In the genomic region with DNA sequence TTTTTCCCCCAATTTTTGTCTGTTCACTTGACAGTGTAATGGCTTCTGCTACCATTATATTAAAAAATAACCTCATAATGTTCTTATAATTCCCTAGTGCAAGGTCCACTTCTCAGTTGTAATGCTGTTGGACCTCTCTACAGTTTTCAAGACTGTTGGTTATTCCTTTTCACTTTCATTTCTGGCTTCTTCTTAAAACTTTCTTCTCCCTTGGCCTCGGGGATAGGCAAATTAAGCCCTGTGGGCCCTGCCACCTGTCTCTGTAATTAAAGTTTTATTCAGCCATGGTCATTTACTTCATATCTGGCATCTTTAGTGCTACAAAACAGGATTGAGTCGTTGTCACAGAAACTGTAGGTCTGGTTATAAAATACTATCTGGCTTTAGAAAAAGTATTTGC, we compare ENCODE assay signal across 17 cellular contexts.
DNase-seq lines count a peak whose midpoint lies in the region; ATAC-seq lines count a peak whose summit lies in the region.
"Had no signal": no experiment of that assay in that cellular context is flagged by ENCODE, and none has a peak within 500 bp of the region (broad histone marks: within the 10 kb centered on the region; RNA-seq: fewer than 3 reads in every experiment).

No MANE protein-coding gene starts in this region.

- H3K4me3 Mint-ChIP-seq in activated T-cell treated with anti-CD3 and anti-CD28 coated beads, Interleukin-2, amount 50 U/mL, for 72 hours = no peak overlapping the region
- H3K4me3 Mint-ChIP-seq in naive thymus-derived CD4-positive, alpha-beta T cell = no peak overlapping the region
- H3K4me3 Mint-ChIP-seq: activated CD4-positive, alpha-beta memory T cell treated with anti-CD3 and anti-CD28 coated beads, Interleukin-2, amount 10 ng/mL, durations not matched to agents 7 days and 5 days; activated T-helper 1 cell treated with anti-CD3 and anti-CD28 coated beads, Interleukin-12 subunit alpha, Interleukin-12 subunit beta, Interleukin-2, Interleukin-4 antibody, amounts not matched to agents 30 ng/mL and 10 ng/mL and 1 ng/mL, durations not matched to agents 14 hours and 24 hours and 36 hours; natural killer cell treated with Interleukin-12 subunit alpha and Interleukin-12 subunit beta and Interleukin-15 and Interleukin-18, amount 100 ng/mL, for 72 hours had no signal

- DNase-seq in activated T-cell treated with anti-CD3 and anti-CD28 coated beads, Interleukin-2, amount 50 U/mL, for 72 hours = no peak
- DNase-seq in activated T-cell treated with anti-CD3 and anti-CD28 coated beads for 4 hours (no peak), AG20443 (ENCODE audit: low spot score) (no peak), dermis blood vessel endothelial cell (no peak), SW 1271 (lab: John Stamatoyannopoulos, UW) (no peak)
- no peak for DNase-seq in naive thymus-derived CD4-positive, alpha-beta T cell
- DNase-seq: activated CD4-positive, alpha-beta memory T cell treated with anti-CD3 and anti-CD28 coated beads, Interleukin-2, amount 10 ng/mL, durations not matched to agents 7 days and 5 days; Peyer's patch; psoas muscle; stimulated activated naive CD4-positive, alpha-beta T cell treated with Interleukin-2 at 50 U/mL for 16 hours; upper lobe of left lung had no signal

- H3K27me3 Mint-ChIP-seq in activated T-cell treated with anti-CD3 and anti-CD28 coated beads, Interleukin-2, amount 50 U/mL, for 72 hours (ENCODE audit: low read depth) = no peaks in the 10 kb centered on the region
- no peaks in the 10 kb centered on the region for H3K27me3 Mint-ChIP-seq in naive thymus-derived CD4-positive, alpha-beta T cell
- H3K27me3 Mint-ChIP-seq: activated CD4-positive, alpha-beta memory T cell treated with anti-CD3 and anti-CD28 coated beads, Interleukin-2, amount 10 ng/mL, durations not matched to agents 7 days and 5 days; natural killer cell treated with Interleukin-12 subunit alpha and Interleukin-12 subunit beta and Interleukin-15 and Interleukin-18, amount 100 ng/mL, for 72 hours had no signal

- peaks cover 24% of the 10 kb centered on the region for H3K4me1 Mint-ChIP-seq in activated T-cell treated with anti-CD3 and anti-CD28 coated beads, Interleukin-2, amount 50 U/mL, for 72 hours (ENCODE audit: low read depth)
- H3K4me1 Mint-ChIP-seq in naive thymus-derived CD4-positive, alpha-beta T cell = peaks cover 19 to 82% (median 62%) of the 10 kb centered on the region in 7 donors

- POLR2A ChIA-PET in naive thymus-derived CD4-positive, alpha-beta T cell (lab: Charles Lee) = interaction anchor here (1.3 kb wide), 1 partner anchor 57 kb away, joined by 3 read pairs; no protein-coding TSS in a partner anchor

- H3K27me3 ChIP-seq in naive thymus-derived CD4-positive, alpha-beta T cell (ENCODE audit: control insufficient read depth in 2 of 2, insufficient read depth in 2 of 2, low read length in 2 of 2) = no peaks in the 10 kb centered on the region
- H3K27me3 ChIP-seq: Peyer's patch, upper lobe of left lung had no signal

- CTCF ChIA-PET in naive thymus-derived CD4-positive, alpha-beta T cell (lab: Charles Lee) = no interaction called here

- ATAC-seq in activated T-cell treated with anti-CD3 and anti-CD28 coated beads, Interleukin-2, amount 50 U/mL, for 72 hours (replicated peaks in 1 of 2) = no peak
- peak; percentile 67 for ATAC-seq in GM21390 (IDR thresholded peaks at IDR 0.05; ENCODE audit: unreplicated experiment)
- peak; percentile 66 for ATAC-seq in HG03139 (IDR thresholded peaks at IDR 0.05; ENCODE audit: unreplicated experiment)
- no peak for ATAC-seq in naive thymus-derived CD4-positive, alpha-beta T cell
- ATAC-seq: natural killer cell treated with Interleukin-12 subunit alpha and Interleukin-12 subunit beta and Interleukin-15 and Interleukin-18, amount 100 ng/mL, for 72 hours; psoas muscle; SK-N-SH treated with all-trans-retinoic acid at 6 μM for 48 hours had no signal

- H3K4me1 ChIP-seq in naive thymus-derived CD4-positive, alpha-beta T cell (ENCODE audit: control insufficient read depth in 2 of 2, insufficient read depth in 2 of 2, low read length in 2 of 2) = peaks cover 0 to 13% of the 10 kb centered on the region in 2 donors
- H3K4me1 ChIP-seq: Peyer's patch, psoas muscle, upper lobe of left lung had no signal

- H3K27ac ChIP-seq in naive thymus-derived CD4-positive, alpha-beta T cell (ENCODE audit: low read depth, low read length) = no peak overlapping the region
- H3K27ac ChIP-seq: 22Rv1, Peyer's patch, psoas muscle, upper lobe of left lung had no signal

- H3K4me3 ChIP-seq in naive thymus-derived CD4-positive, alpha-beta T cell (ENCODE audit: low read length) = no peak overlapping the region
- H3K4me3 ChIP-seq: Peyer's patch, psoas muscle, upper lobe of left lung had no signal

- no peaks in the 10 kb centered on the region for H3K9me3 ChIP-seq in naive thymus-derived CD4-positive, alpha-beta T cell (ENCODE audit: control insufficient read depth in 2 of 3, low read length in 3 of 3)
- H3K9me3 ChIP-seq: Peyer's patch, psoas muscle, upper lobe of left lung had no signal

- H3K36me3 Mint-ChIP-seq in activated T-cell treated with anti-CD3 and anti-CD28 coated beads, Interleukin-2, amount 50 U/mL, for 72 hours (ENCODE audit: insufficient read depth in 2 of 2) = peaks cover 0 to 6% of the 10 kb centered on the region in 2 donors
- H3K36me3 Mint-ChIP-seq in naive thymus-derived CD4-positive, alpha-beta T cell = peaks cover 8 to 52% (median 35%) of the 10 kb centered on the region in 5 donors
- H3K36me3 Mint-ChIP-seq: natural killer cell treated with Interleukin-12 subunit alpha and Interleukin-12 subunit beta and Interleukin-15 and Interleukin-18, amount 100 ng/mL, for 72 hours had no signal

- intact Hi-C loops in naive thymus-derived CD4-positive, alpha-beta T cell (cut with micrococcal nuclease) = no loop called here

- peaks cover 0 to 11% (median 0%) of the 10 kb centered on the region in 3 experiments for H3K36me3 ChIP-seq in naive thymus-derived CD4-positive, alpha-beta T cell (ENCODE audit: control insufficient read depth in 2 of 3, insufficient read depth in 3 of 3, low read length in 3 of 3)
- H3K36me3 ChIP-seq: Peyer's patch, upper lobe of left lung had no signal

- no peaks in the 10 kb centered on the region for H3K9me3 Mint-ChIP-seq in activated T-cell treated with anti-CD3 and anti-CD28 coated beads, Interleukin-2, amount 50 U/mL, for 72 hours
- peaks cover 0 to 2% (median 0%) of the 10 kb centered on the region in 11 donors for H3K9me3 Mint-ChIP-seq in naive thymus-derived CD4-positive, alpha-beta T cell
- H3K9me3 Mint-ChIP-seq: activated CD4-positive, alpha-beta memory T cell treated with anti-CD3 and anti-CD28 coated beads, Interleukin-2, amount 10 ng/mL, durations not matched to agents 7 days and 5 days; activated T-helper 1 cell treated with anti-CD3 and anti-CD28 coated beads, Interleukin-12 subunit alpha, Interleukin-12 subunit beta, Interleukin-2, Interleukin-4 antibody, amounts not matched to agents 30 ng/mL and 10 ng/mL and 1 ng/mL, durations not matched to agents 14 hours and 24 hours and 36 hours; natural killer cell treated with Interleukin-12 subunit alpha and Interleukin-12 subunit beta and Interleukin-15 and Interleukin-18, amount 100 ng/mL, for 72 hours had no signal

- peak overlapping the region; percentile 25 for H3K27ac Mint-ChIP-seq in activated T-cell treated with anti-CD3 and anti-CD28 coated beads, Interleukin-2, amount 50 U/mL, for 72 hours
- peak overlapping the region in 6 of 9 donors; percentile 3 to 79 (median 22) for H3K27ac Mint-ChIP-seq in naive thymus-derived CD4-positive, alpha-beta T cell
- H3K27ac Mint-ChIP-seq: activated CD4-positive, alpha-beta memory T cell treated with anti-CD3 and anti-CD28 coated beads, Interleukin-2, amount 10 ng/mL, durations not matched to agents 7 days and 5 days; activated T-helper 1 cell treated with anti-CD3 and anti-CD28 coated beads, Interleukin-12 subunit alpha, Interleukin-12 subunit beta, Interleukin-2, Interleukin-4 antibody, amounts not matched to agents 30 ng/mL and 10 ng/mL and 1 ng/mL, durations not matched to agents 14 hours and 24 hours and 36 hours had no signal

Comparison
In these comparisons a context has a peak if more than half of its experiments do, and no peak if none do; other contexts are left out.
1. ATAC-seq: peak in GM21390 (single experiment) and HG03139 (single experiment); none in activated T-cell treated with anti-CD3 and anti-CD28 coated beads, Interleukin-2, amount 50 U/mL, for 72 hours (0 of 2) and naive thymus-derived CD4-positive, alpha-beta T cell (single experiment).